Comparison of ENCODE assay signal across 31 cellular contexts in the genomic region with DNA sequence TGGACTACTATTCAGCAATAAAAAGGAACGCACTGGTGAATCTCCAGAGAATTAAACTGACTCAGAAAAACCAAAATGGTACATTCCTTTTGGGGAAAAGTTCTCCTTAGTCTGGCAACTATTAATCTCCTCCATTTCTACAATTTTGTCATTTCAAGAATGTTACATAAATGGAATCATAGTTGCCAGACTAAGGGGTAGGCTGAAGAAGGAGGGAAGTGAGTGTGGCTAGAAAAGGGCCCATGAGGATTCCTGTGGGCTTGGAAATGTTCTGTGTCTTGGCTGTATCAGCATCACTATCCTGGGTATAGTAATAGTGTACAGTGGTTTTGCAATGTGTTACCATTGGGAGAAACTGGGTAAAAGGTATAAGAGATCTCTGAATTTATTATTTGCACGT.
"Had no signal": no experiment of that assay in that cellular context is flagged by ENCODE, and none has a peak within 500 bp of the region (broad histone marks: within the 10 kb centered on the region; RNA-seq: fewer than 3 reads in every experiment).

No MANE protein-coding gene starts in this region.

- H3K36me3 Mint-ChIP-seq: WTC11 had no signal

- DNase-seq: activated CD4-positive, alpha-beta memory T cell treated with anti-CD3 and anti-CD28 coated beads for 36 hours; activated CD4-positive, alpha-beta T cell treated with anti-CD3 and anti-CD28 coated beads for 1 hour; activated CD4-positive, alpha-beta T cell treated with anti-CD3 and anti-CD28 coated beads for 48 hours; activated CD8-positive, alpha-beta memory T cell treated with anti-CD3 and anti-CD28 coated beads, Interleukin-2, amount 10 ng/mL, durations not matched to agents 7 days and 5 days; activated CD8-positive, alpha-beta memory T cell treated with anti-CD3 and anti-CD28 coated beads, Interleukin-2, amount 50 U/mL, for 4 hours; activated CD8-positive, alpha-beta T cell treated with anti-CD3 and anti-CD28 coated beads, Interleukin-2, amount 10 ng/mL, durations not matched to agents 7 days and 5 days; activated effector memory CD4-positive, alpha-beta T cell treated with anti-CD3 and anti-CD28 coated beads, Interleukin-2, amount 50 U/mL, for 16 hours; activated naive CD4-positive, alpha-beta T cell treated with anti-CD3 and anti-CD28 coated beads, Interleukin-2, amount 50 U/mL, for 16 hours; activated T-cell treated with anti-CD3 and anti-CD28 coated beads, Interleukin-2, amount 50 U/mL, for 1 hour; activated T-cell treated with anti-CD3 and anti-CD28 coated beads, Interleukin-2, amount 50 U/mL, for 48 hours; adrenal gland; central memory CD4-positive, alpha-beta T cell; cerebellar nuclear complex; colonic mucosa; dorsolateral prefrontal cortex; effector memory CD4-positive, alpha-beta T cell; endodermal cell; foreskin keratinocyte; gastrocnemius medialis; glutamatergic neuron; heart right ventricle; T-helper 2 cell had no signal

- H3K4me3 Mint-ChIP-seq: activated CD4-positive, alpha-beta memory T cell treated with anti-CD3 and anti-CD28 coated beads for 36 hours; activated CD8-positive, alpha-beta memory T cell treated with anti-CD3 and anti-CD28 coated beads, Interleukin-2, amount 10 ng/mL, durations not matched to agents 7 days and 5 days; activated CD8-positive, alpha-beta T cell treated with anti-CD3 and anti-CD28 coated beads, Interleukin-2, amount 10 ng/mL, durations not matched to agents 7 days and 5 days; activated naive CD8-positive, alpha-beta T cell; activated T-helper 1 cell treated with anti-CD3 and anti-CD28 coated beads, Interleukin-12 subunit alpha, Interleukin-12 subunit beta, Interleukin-2, Interleukin-4 antibody, amounts not matched to agents 30 ng/mL and 10 ng/mL and 1 ng/mL, durations not matched to agents 14 hours and 24 hours and 36 hours; brain; endodermal cell; WTC11 had no signal

- H3K27me3 Mint-ChIP-seq: activated CD4-positive, alpha-beta memory T cell treated with anti-CD3 and anti-CD28 coated beads for 36 hours; activated CD8-positive, alpha-beta memory T cell treated with anti-CD3 and anti-CD28 coated beads, Interleukin-2, amount 10 ng/mL, durations not matched to agents 7 days and 5 days; activated naive CD8-positive, alpha-beta T cell; brain had no signal

- H3K27ac Mint-ChIP-seq: activated CD4-positive, alpha-beta memory T cell treated with anti-CD3 and anti-CD28 coated beads for 36 hours; activated CD8-positive, alpha-beta memory T cell treated with anti-CD3 and anti-CD28 coated beads, Interleukin-2, amount 10 ng/mL, durations not matched to agents 7 days and 5 days; activated CD8-positive, alpha-beta T cell treated with anti-CD3 and anti-CD28 coated beads, Interleukin-2, amount 10 ng/mL, durations not matched to agents 7 days and 5 days; activated naive CD8-positive, alpha-beta T cell; activated T-helper 1 cell treated with anti-CD3 and anti-CD28 coated beads, Interleukin-12 subunit alpha, Interleukin-12 subunit beta, Interleukin-2, Interleukin-4 antibody, amounts not matched to agents 30 ng/mL and 10 ng/mL and 1 ng/mL, durations not matched to agents 14 hours and 24 hours and 36 hours; activated T-helper 2 cell treated with anti-CD3 and anti-CD28 coated beads, Interferon-gamma antibody, Interleukin-2, Interleukin-4, amounts not matched to agents 10 μg/mL and 5 μg/mL and 100 μg/mL, durations not matched to agents 14 hours and 24 hours and 36 hours; brain; endodermal cell; WTC11 had no signal

- H3K4me3 ChIP-seq: adrenal gland, ascending aorta, breast epithelium, cardiac muscle cell, colonic mucosa, dorsolateral prefrontal cortex, gastrocnemius medialis, heart right ventricle, hepatocyte had no signal

- H3K4me1 Mint-ChIP-seq: activated CD8-positive, alpha-beta memory T cell treated with anti-CD3 and anti-CD28 coated beads, Interleukin-2, amount 10 ng/mL, durations not matched to agents 7 days and 5 days; brain; endodermal cell; WTC11 had no signal

- H3K9me3 Mint-ChIP-seq: activated CD4-positive, alpha-beta memory T cell treated with anti-CD3 and anti-CD28 coated beads for 36 hours; activated T-helper 1 cell treated with anti-CD3 and anti-CD28 coated beads, Interleukin-12 subunit alpha, Interleukin-12 subunit beta, Interleukin-2, Interleukin-4 antibody, amounts not matched to agents 30 ng/mL and 10 ng/mL and 1 ng/mL, durations not matched to agents 14 hours and 24 hours and 36 hours; activated T-helper 2 cell treated with anti-CD3 and anti-CD28 coated beads, Interferon-gamma antibody, Interleukin-2, Interleukin-4, amounts not matched to agents 10 μg/mL and 5 μg/mL and 100 μg/mL, durations not matched to agents 14 hours and 24 hours and 36 hours; brain; endodermal cell; WTC11 had no signal
